ENCODE assay signal across 1 cellular context in genomic region chr15:89372069-89373033, GRCh38.
A peak's percentile ranks its signal among the peaks of the same experiment; 100 is the strongest.
TF ChIP-seq lines count a peak whose summit lies in the region.

No MANE protein-coding gene starts in this region.

TF ChIP-seq in GM23338, 12 proteins besides CTCF, POLR2A, EP300 and RAD21 (continued from another document):
- TF ChIP-seq REST (IDR thresholded peaks at IDR 0.05; ENCODE audit: unreplicated experiment) (no peak), POLR2AphosphoS5 (IDR thresholded peaks at IDR 0.05; ENCODE audit: low read depth) (no peak), ZNF462 (CRISPR knock-in tag; IDR thresholded peaks at IDR 0.05) (no peak), ZNF331 (CRISPR knock-in tag; IDR thresholded peaks at IDR 0.05; ENCODE audit: low read depth) (no peak), EZH2 (IDR thresholded peaks at IDR 0.05; ENCODE audit: low read depth, unreplicated experiment) (peak; percentile 89), ZNF114 (CRISPR knock-in tag; IDR thresholded peaks at IDR 0.05) (no peak)
